ENCODE assay signal across 8 cellular contexts in the genomic region with DNA sequence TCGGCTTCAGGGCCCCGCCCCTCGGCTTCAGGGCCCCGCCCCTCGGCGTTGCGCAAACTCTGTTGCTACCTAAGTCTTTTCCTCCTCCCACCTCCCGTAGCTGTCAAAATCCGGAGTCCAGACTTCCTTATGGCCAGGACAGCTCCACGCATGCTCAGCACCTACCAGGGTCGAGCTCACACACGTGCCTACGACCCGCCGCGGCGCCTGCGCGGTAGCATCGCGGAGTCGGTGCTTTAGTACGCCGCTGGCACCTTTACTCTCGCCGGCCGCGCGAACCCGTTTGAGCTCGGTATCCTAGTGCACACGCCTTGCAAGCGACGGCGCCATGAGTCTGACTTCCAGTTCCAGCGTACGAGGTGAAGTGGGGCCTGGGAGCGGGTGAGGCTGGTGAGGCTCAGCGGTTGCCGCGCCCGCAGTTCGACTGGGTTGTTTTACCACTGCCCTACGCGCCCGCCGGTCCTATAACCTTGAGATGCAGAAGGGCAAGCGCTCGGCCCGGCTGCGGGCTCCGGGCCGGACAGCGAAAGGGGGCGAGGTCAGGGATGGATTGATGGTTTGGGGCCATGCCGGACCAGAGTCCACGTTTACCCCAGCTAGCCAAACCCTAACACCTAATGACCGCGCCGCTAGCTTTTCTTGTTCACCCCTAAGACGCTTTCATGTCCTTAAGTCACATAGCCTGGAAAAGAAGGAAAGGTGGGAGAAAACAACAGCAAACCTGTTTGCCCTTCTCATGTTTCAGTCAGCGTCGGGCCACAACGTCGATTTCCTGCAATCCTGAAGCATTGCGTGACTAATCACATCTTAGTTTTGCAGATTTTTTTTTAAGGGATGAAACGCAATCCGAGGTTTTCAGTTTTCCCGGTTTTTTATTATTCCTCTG. TPM values are rescaled to one million over a fixed set of nuclear protein-coding genes. Genes with fewer than 3 reads are reported as not detected.
DNase-seq lines count a peak whose midpoint lies in the region; ATAC-seq, FAIRE-seq and TF ChIP-seq lines count a peak whose summit lies in the region.

A gene (plus strand): TSS at position 217 of the 886 bp plus-strand sequence. CDS start 112 bp downstream, at position 329.

- H3K9me2 ChIP-seq in OCI-LY7 (ENCODE audit: insufficient read depth, low read length) = no peaks in the 10 kb centered on the region

- peak within 1 kb of the TSS; percentile 97 for H3K4me2 ChIP-seq in OCI-LY7 (ENCODE audit: low read length)
- peak within 1 kb of the TSS; percentile 96 for H3K4me2 ChIP-seq in endothelial cell of umbilical vein (ENCODE audit: insufficient read depth, low read length)

- CTCF ChIA-PET in OCI-LY7 (lab: Charles Lee; ENCODE audit: unreplicated experiment) = interaction anchor here (0.5 to 0.8 kb wide), 3 partner anchors 11 to 91 kb away, joined by 3 read pairs; no protein-coding TSS in a partner anchor
- CTCF ChIA-PET in endothelial cell of umbilical vein (lab: Charles Lee) = interaction anchor here (0.7 to 3.9 kb wide), 4 partner anchors 14 to 92 kb away, joined by 4 to 31 read pairs (median 12); no protein-coding TSS in a partner anchor

- H3K9me1 ChIP-seq in endothelial cell of umbilical vein (replicated peaks; ENCODE audit: control insufficient read depth, extremely low read depth, insufficient read depth, low read length) = no peaks in the 10 kb centered on the region

- H4K20me1 ChIP-seq in OCI-LY7 (ENCODE audit: insufficient read depth, low read length) (peaks cover 24% of the 10 kb centered on the region), endothelial cell of umbilical vein (replicated peaks; ENCODE audit: control insufficient read depth, extremely low read depth, insufficient read depth, low read length) (no peaks in the 10 kb centered on the region)

- dilution Hi-C loops in endothelial cell of umbilical vein (cut with MboI; ENCODE audit: extremely low pct_ligation_motif_present, low sequenced_read_pairs) = no loop called here

- POLR2A ChIA-PET in OCI-LY7 (lab: Charles Lee) (interaction anchor here (0.6 to 3.1 kb wide), 11 partner anchors 8 to 830 kb away, joined by 3 to 11 read pairs (median 4); a partner anchor contains a TSS), endothelial cell of umbilical vein (lab: Charles Lee) (interaction anchor here (0.5 to 1.5 kb wide), 6 partner anchors 11 to 76 kb away, joined by 3 to 6 read pairs (median 3); a partner anchor contains a TSS)

- no peaks in the 10 kb centered on the region for H3K27me3 ChIP-seq in endothelial cell of umbilical vein (ENCODE audit: control insufficient read depth in 2 of 2, insufficient read depth in 2 of 2, low read length in 2 of 2)

- no peak for TF ChIP-seq CTCF in D721Med (IDR thresholded peaks at IDR 0.05; ENCODE audit: insufficient read depth, missing control alignments)
- no peak for TF ChIP-seq CTCF in OCI-LY7 (conservative IDR thresholded peaks at IDR 0.05; ENCODE audit: low read length)
- no peak for TF ChIP-seq CTCF in endothelial cell of umbilical vein (IDR thresholded peaks at IDR 0.05; ENCODE audit: extremely low read depth in 1 of 2, insufficient read depth in 1 of 2, low read depth in 1 of 2, low read length in 2 of 2)

- H3K9ac ChIP-seq in endothelial cell of umbilical vein (replicated peaks; ENCODE audit: extremely low read depth, insufficient read depth, low read length) = peak within 1 kb of the TSS; percentile 91

- H3K4me1 ChIP-seq in OCI-LY7 (ENCODE audit: insufficient read depth, low read length, poor library complexity, severe bottlenecking) (peaks cover 23% of the 10 kb centered on the region), endothelial cell of umbilical vein (ENCODE audit: control insufficient read depth, extremely low read depth, insufficient read depth, low read length) (peaks cover 46% of the 10 kb centered on the region)

- H2AFZ ChIP-seq in OCI-LY7 (ENCODE audit: low read length) = peak within 1 kb of the TSS; percentile 95
- peak within 1 kb of the TSS; percentile 82 for H2AFZ ChIP-seq in endothelial cell of umbilical vein (ENCODE audit: low read depth, low read length)

- peak within 1 kb of the TSS; percentile 82 for H3K27ac ChIP-seq in OCI-LY7 (ENCODE audit: low read depth, low read length, poor library complexity, severe bottlenecking)
- H3K27ac ChIP-seq in endothelial cell of umbilical vein (ENCODE audit: insufficient read depth, low read depth, low read length) = peak within 1 kb of the TSS; percentile 92

- peak; percentile 23 for TF ChIP-seq POLR2A in endothelial cell of umbilical vein (IDR thresholded peaks at IDR 0.05; ENCODE audit: low read depth, low read length)

- no TSS peak for BruUV-seq in OCI-LY7 (replicated peaks; lab: Mats Ljungman, UMichigan)
- no TSS peak for BruUV-seq in endothelial cell of umbilical vein (replicated peaks; lab: Mats Ljungman, UMichigan)

- ATAC-seq in GM21526 (IDR thresholded peaks at IDR 0.05; ENCODE audit: low FRiP score, unreplicated experiment) = peak; percentile 62

- intact Hi-C loops in OCI-LY7 (cut with micrococcal nuclease; ENCODE audit: unreplicated experiment) (loop anchor here (2.0 to 10.0 kb wide), 3 partner anchors 116 to 1966 kb away; a partner anchor contains a TSS), endothelial cell of umbilical vein (cut with micrococcal nuclease) (loop anchor here (1.0 kb wide), 5 partner anchors 13 to 92 kb away; a partner anchor contains a TSS)

- DNase-seq in D721Med (ENCODE audit: insufficient read length, low spot score) (peak; percentile 58), HuH-7.5 (ENCODE audit: low spot score) (peak; percentile 94), OCI-LY7 (ENCODE audit: low spot score) (peak; percentile 98), activated T-cell treated with anti-CD3 and anti-CD28 coated beads for 1 hour (ENCODE audit: low read depth) (peak; percentile 87), endothelial cell of umbilical vein (ENCODE audit: low read depth, low spot score) (peak; percentile 99), middle frontal gyrus (ENCODE audit: extremely low spot score, low spot score) (peak; percentile 95)
- peak; percentile 85 to 88 for DNase-seq in stimulated activated CD8-positive, alpha-beta memory T cell treated with anti-CD3 and anti-CD28 coated beads, Interleukin-2, amount 100 ng/mL, for 48 hours (ENCODE audit: low read depth in 2 of 2)

- peak within 1 kb of the TSS; percentile 90 for H3K4me3 ChIP-seq in OCI-LY7 (ENCODE audit: low read depth, low read length, poor library complexity, severe bottlenecking)
- peak within 1 kb of the TSS; percentile 62 to 82 (median 77) for H3K4me3 ChIP-seq in endothelial cell of umbilical vein (replicated peaks in 1 of 3; ENCODE audit: insufficient read depth in 1 of 3, low read depth in 1 of 3, low read length in 3 of 3)

- H3K9me3 ChIP-seq in OCI-LY7 (ENCODE audit: low read length) (no peaks in the 10 kb centered on the region), endothelial cell of umbilical vein (replicated peaks; ENCODE audit: control insufficient read depth, insufficient read depth, low read length) (no peaks in the 10 kb centered on the region)

- no peak for FAIRE-seq in D721Med (lab: Jason Lieb, UNC)
- FAIRE-seq in endothelial cell of umbilical vein (lab: Jason Lieb, UNC) = peak; percentile 95

- H3K36me3 ChIP-seq in OCI-LY7 (ENCODE audit: insufficient read depth, low read length) (peaks cover 14% of the 10 kb centered on the region), endothelial cell of umbilical vein (ENCODE audit: control insufficient read depth in 2 of 2, extremely low read depth in 1 of 2, insufficient read depth in 2 of 2, low read length in 2 of 2) (no peaks in the 10 kb centered on the region)

- H3K79me2 ChIP-seq in OCI-LY7 (ENCODE audit: insufficient read depth, low read depth, low read length) (peaks cover 80% of the 10 kb centered on the region), endothelial cell of umbilical vein (ENCODE audit: control insufficient read depth, insufficient read depth, low read length) (peaks cover 64% of the 10 kb centered on the region)

TF ChIP-seq in endothelial cell of umbilical vein, 7 proteins besides CTCF, POLR2A, EP300 and RAD21:
- TF ChIP-seq FOS (IDR thresholded peaks at IDR 0.05; ENCODE audit: borderline replicate concordance, insufficient read depth, low read length) (peak; percentile 49), POLR2AphosphoS5 (IDR thresholded peaks at IDR 0.05; ENCODE audit: insufficient read depth, low read depth, low read length) (no peak), MYC (IDR thresholded peaks at IDR 0.05; ENCODE audit: low read depth, low read length) (peak; percentile 82), JUN (IDR thresholded peaks at IDR 0.05; ENCODE audit: borderline replicate concordance, insufficient read depth, insufficient read length, low read depth) (peak; percentile 9), EZH2 (IDR thresholded peaks at IDR 0.05; ENCODE audit: borderline replicate concordance, low read depth, low read length, severe bottlenecking) (no peak)
- TF ChIP-seq, protein P1, sequence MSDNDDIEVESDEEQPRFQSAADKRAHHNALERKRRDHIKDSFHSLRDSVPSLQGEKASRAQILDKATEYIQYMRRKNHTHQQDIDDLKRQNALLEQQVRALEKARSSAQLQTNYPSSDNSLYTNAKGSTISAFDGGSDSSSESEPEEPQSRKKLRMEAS (IDR thresholded peaks at IDR 0.05; ENCODE audit: insufficient read depth, insufficient read length) = peak; percentile 93
TF ChIP-seq in endothelial cell of umbilical vein: peak in this region for 4.

RNA-seq across cellular contexts. Expression of the gene that starts here (rescaled TPM):
- 22.4 and 24.1 TPM in 2 replicates for total RNA-seq in OCI-LY7 (2014; rRNA removed; shearing (Covaris generic))
- total RNA-seq in OCI-LY7 (2022) = 44.5 and 45.2 TPM in 2 replicates
- 53.0 and 57.3 TPM in 2 replicates for total RNA-seq in endothelial cell of umbilical vein
- polyA plus RNA-seq in endothelial cell of umbilical vein = 21.1 and 25.5 TPM in 2 replicates
- polyA plus RNA-seq in endothelial cell of umbilical vein (2011; cell fraction: cytosol; rRNA removed) = 51.5 and 54.8 TPM in 2 replicates
- 22.3 and 23.9 TPM in 2 replicates for polyA plus RNA-seq in endothelial cell of umbilical vein (2011; cell fraction: nucleus; rRNA removed)
- polyA plus RNA-seq in endothelial cell of umbilical vein (2012) = 49.8 and 85.9 TPM in 2 replicates
- 7.7 and 11.8 TPM in 2 replicates for polyA minus RNA-seq in endothelial cell of umbilical vein
- polyA minus RNA-seq in endothelial cell of umbilical vein (2011; cell fraction: cytosol; rRNA and poly(A)+ RNA removed) = 12.4 TPM
- 8.8 and 13.8 TPM in 2 replicates for polyA minus RNA-seq in endothelial cell of umbilical vein (2011; cell fraction: nucleus; rRNA and poly(A)+ RNA removed)

Comparison
In these comparisons a context has a peak if more than half of its experiments do, and no peak if none do; other contexts are left out.
1. Peak in every context shown above with its lines: DNase-seq, ATAC-seq, H3K4me3 ChIP-seq and H3K27ac ChIP-seq.